11 cellular contexts compared by ENCODE assay signal in genomic region chr15:70636540-70637165, GRCh38.
A peak's percentile ranks its signal among the peaks of the same experiment; 100 is the strongest.
DNase-seq lines count a peak whose midpoint lies in the region; ATAC-seq and TF ChIP-seq lines count a peak whose summit lies in the region.
"Had no signal": no experiment of that assay in that cellular context is flagged by ENCODE, and none has a peak within 500 bp of the region (broad histone marks: within the 10 kb centered on the region; RNA-seq: fewer than 3 reads in every experiment).

No MANE protein-coding gene starts in this region.

- in situ Hi-C loops in astrocyte of the spinal cord (cut with HindIII; ENCODE audit: low sequenced_read_pairs) = no loop called here

- H3K36me3 Mint-ChIP-seq in Calu3 (ENCODE audit: insufficient read depth, unreplicated experiment) (no peaks in the 10 kb centered on the region), nephron (ENCODE audit: low read depth) (no peaks in the 10 kb centered on the region)
- H3K36me3 Mint-ChIP-seq in CD8-positive, alpha-beta memory T cell = peaks cover 0 to 2% (median 0%) of the 10 kb centered on the region in 3 donors
- no peaks in the 10 kb centered on the region for H3K36me3 Mint-ChIP-seq in activated CD4-positive, alpha-beta T cell treated with anti-CD3 and anti-CD28 coated beads for 36 hours (ENCODE audit: low read depth)

- H3K4me1 Mint-ChIP-seq in Calu3 (ENCODE audit: low read depth, unreplicated experiment) = peaks cover 29% of the 10 kb centered on the region
- H3K4me1 Mint-ChIP-seq in nephron = peaks cover 25% of the 10 kb centered on the region
- peaks cover 3 to 4% (median 4%) of the 10 kb centered on the region in 3 donors for H3K4me1 Mint-ChIP-seq in CD8-positive, alpha-beta memory T cell
- peaks cover 12% of the 10 kb centered on the region for H3K4me1 Mint-ChIP-seq in activated CD4-positive, alpha-beta T cell treated with anti-CD3 and anti-CD28 coated beads for 36 hours

- TF ChIP-seq CTCF in Calu3 (IDR thresholded peaks at IDR 0.05; ENCODE audit: unreplicated experiment) (no peak), astrocyte of the spinal cord (IDR thresholded peaks at IDR 0.05; ENCODE audit: low read depth, low read length) (peak; percentile 58), nephron (IDR thresholded peaks at IDR 0.05; ENCODE audit: unreplicated experiment in 3 of 3) (peak; percentile 50 to 59 (median 54))

- no peaks in the 10 kb centered on the region for H3K4me1 ChIP-seq in CD8-positive, alpha-beta memory T cell (ENCODE audit: insufficient read depth, low read length)
- H3K4me1 ChIP-seq: gastroesophageal sphincter, suprapubic skin had no signal

- no peaks in the 10 kb centered on the region for H3K27me3 ChIP-seq in CD8-positive, alpha-beta memory T cell (ENCODE audit: insufficient read depth, low read length, poor library complexity, severe bottlenecking)
- H3K27me3 ChIP-seq: gastroesophageal sphincter, suprapubic skin had no signal

- no TSS peak for BruUV-seq in Calu3 (replicated peaks; lab: Mats Ljungman, UMichigan)

- no peaks in the 10 kb centered on the region for H3K36me3 ChIP-seq in CD8-positive, alpha-beta memory T cell (ENCODE audit: insufficient read depth, low read length)
- H3K36me3 ChIP-seq: gastroesophageal sphincter, suprapubic skin had no signal

- H3K27me3 Mint-ChIP-seq in Calu3 (ENCODE audit: unreplicated experiment) (no peaks in the 10 kb centered on the region), nephron (ENCODE audit: low read depth) (peaks cover 6% of the 10 kb centered on the region)
- peaks cover 14 to 42% of the 10 kb centered on the region in 2 donors for H3K27me3 Mint-ChIP-seq in CD8-positive, alpha-beta memory T cell
- H3K27me3 Mint-ChIP-seq in activated CD4-positive, alpha-beta T cell treated with anti-CD3 and anti-CD28 coated beads for 36 hours = no peaks in the 10 kb centered on the region

- intact Hi-C loops in Calu3 (cut with micrococcal nuclease; ENCODE audit: unreplicated experiment) = loop anchor here (2.0 kb wide), 1 partner anchor 68 kb away; no protein-coding TSS in a partner anchor
- intact Hi-C loops in activated CD4-positive, alpha-beta T cell treated with anti-CD3 and anti-CD28 coated beads for 36 hours (cut with DNase I, micrococcal nuclease) = no loop called here

- ATAC-seq in HG02763 (IDR thresholded peaks at IDR 0.05; ENCODE audit: unreplicated experiment) = no peak
- ATAC-seq in activated CD4-positive, alpha-beta T cell treated with anti-CD3 and anti-CD28 coated beads for 36 hours = no peak
- ATAC-seq: gastroesophageal sphincter had no signal

- H3K4me3 Mint-ChIP-seq in Calu3 (ENCODE audit: low read depth, unreplicated experiment) = no peak overlapping the region
- H3K4me3 Mint-ChIP-seq in nephron = no peak overlapping the region
- H3K4me3 Mint-ChIP-seq in CD8-positive, alpha-beta memory T cell = peak overlapping the region in 1 of 7 donors; percentile 32
- no peak overlapping the region for H3K4me3 Mint-ChIP-seq in activated CD4-positive, alpha-beta T cell treated with anti-CD3 and anti-CD28 coated beads for 36 hours

- no peak overlapping the region for H3K4me3 ChIP-seq in astrocyte of the spinal cord (ENCODE audit: low read depth, low read length)
- H3K4me3 ChIP-seq in CD8-positive, alpha-beta memory T cell (ENCODE audit: low read length) = no peak overlapping the region
- H3K4me3 ChIP-seq: gastroesophageal sphincter, suprapubic skin had no signal

- peak; percentile 50 for DNase-seq in Calu3
- DNase-seq in LHCN-M2 (ENCODE audit: low read depth) = peak; percentile 18
- DNase-seq in astrocyte of the spinal cord (ENCODE audit: low read depth, low spot score) = peak; percentile 36
- no peak for DNase-seq in CD8-positive, alpha-beta memory T cell
- no peak for DNase-seq in stimulated activated naive CD4-positive, alpha-beta T cell (lab: John Stamatoyannopoulos, UW)
- no peak for DNase-seq in activated CD4-positive, alpha-beta T cell treated with anti-CD3 and anti-CD28 coated beads for 36 hours
- DNase-seq: NCI-H526 treated with DMSO at 0.1 percent for 48 hours had no signal

- H3K9me3 Mint-ChIP-seq in Calu3 (ENCODE audit: low read depth, unreplicated experiment) = no peaks in the 10 kb centered on the region
- H3K9me3 Mint-ChIP-seq in nephron = no peaks in the 10 kb centered on the region
- H3K9me3 Mint-ChIP-seq in CD8-positive, alpha-beta memory T cell = no peaks in the 10 kb centered on the region
- no peaks in the 10 kb centered on the region for H3K9me3 Mint-ChIP-seq in activated CD4-positive, alpha-beta T cell treated with anti-CD3 and anti-CD28 coated beads for 36 hours (ENCODE audit: low read depth)

- CTCF ChIA-PET in Calu3 (lab: Charles Lee) = interaction anchor here (0.6 to 1.5 kb wide), 8 partner anchors 17 to 262 kb away, joined by 3 to 30 read pairs (median 4); no protein-coding TSS in a partner anchor
- CTCF ChIA-PET in CD8-positive, alpha-beta memory T cell (lab: Charles Lee) = no interaction called here
- CTCF ChIA-PET in activated CD4-positive, alpha-beta T cell treated with anti-CD3 and anti-CD28 coated beads for 36 hours (lab: Charles Lee) = no interaction called here

- POLR2A ChIA-PET in CD8-positive, alpha-beta memory T cell (lab: Charles Lee) = no interaction called here
- POLR2A ChIA-PET in activated CD4-positive, alpha-beta T cell treated with anti-CD3 and anti-CD28 coated beads for 36 hours (lab: Charles Lee) = no interaction called here

- H3K27ac Mint-ChIP-seq in Calu3 (ENCODE audit: unreplicated experiment) (no peak overlapping the region), nephron (peak overlapping the region in 2 of 3 experiments; percentile 19 to 28)
- H3K27ac Mint-ChIP-seq in CD8-positive, alpha-beta memory T cell = no peak overlapping the region
- H3K27ac Mint-ChIP-seq in activated CD4-positive, alpha-beta T cell treated with anti-CD3 and anti-CD28 coated beads for 36 hours = no peak overlapping the region

- no peaks in the 10 kb centered on the region for H3K9me3 ChIP-seq in CD8-positive, alpha-beta memory T cell (ENCODE audit: low read length)
- H3K9me3 ChIP-seq: gastroesophageal sphincter, suprapubic skin had no signal

- H3K27ac ChIP-seq in CD8-positive, alpha-beta memory T cell (ENCODE audit: low read depth, low read length) = no peak overlapping the region
- H3K27ac ChIP-seq: gastroesophageal sphincter, suprapubic skin had no signal

Comparison
In these comparisons a context has a peak if more than half of its experiments do, and no peak if none do; other contexts are left out.
1. DNase-seq: peak in Calu3 (single experiment), LHCN-M2 (single experiment) and astrocyte of the spinal cord (single experiment); none in CD8-positive, alpha-beta memory T cell (0 of 5), stimulated activated naive CD4-positive, alpha-beta T cell (0 of 6) and activated CD4-positive, alpha-beta T cell treated with anti-CD3 and anti-CD28 coated beads for 36 hours (single experiment).
2. H3K27ac Mint-ChIP-seq: peak in nephron (2 of 3); none in Calu3 (single experiment), CD8-positive, alpha-beta memory T cell (0 of 8) and activated CD4-positive, alpha-beta T cell treated with anti-CD3 and anti-CD28 coated beads for 36 hours (single experiment).